13 cellular contexts compared by ENCODE assay signal in the genomic region with DNA sequence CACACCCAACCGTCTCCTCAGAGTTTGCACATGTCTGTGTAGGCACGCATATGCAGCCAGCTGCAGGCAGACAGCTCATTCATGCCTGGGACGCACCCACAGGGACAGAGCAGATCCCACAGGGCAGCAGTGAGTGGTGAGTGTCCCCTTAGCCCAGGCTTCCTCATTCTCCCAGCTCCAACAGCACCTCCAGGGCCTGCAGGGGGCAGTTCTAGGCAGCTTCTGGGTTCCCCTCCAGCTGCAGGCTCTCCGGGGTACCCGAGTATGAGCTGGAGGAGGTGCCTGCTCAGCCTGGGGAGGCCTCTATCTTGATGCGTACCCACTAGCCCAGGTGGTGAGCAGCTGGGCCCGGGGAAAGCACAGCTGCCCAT. TPM values are rescaled to one million over a fixed set of nuclear protein-coding genes. Genes with fewer than 3 reads are reported as not detected.
DNase-seq lines count a peak whose midpoint lies in the region; ATAC-seq and TF ChIP-seq lines count a peak whose summit lies in the region.
"Had no signal": no experiment of that assay in that cellular context is flagged by ENCODE, and none has a peak within 500 bp of the region (broad histone marks: within the 10 kb centered on the region; RNA-seq: fewer than 3 reads in every experiment).

No MANE protein-coding gene starts in this region.

- no peak for ATAC-seq in HG03135 (IDR thresholded peaks at IDR 0.05; ENCODE audit: unreplicated experiment)
- no peak for ATAC-seq in GM21367 (IDR thresholded peaks at IDR 0.05; ENCODE audit: unreplicated experiment)
- ATAC-seq: activated CD4-positive, CD25-positive, alpha-beta regulatory T cell treated with anti-CD3 and anti-CD28 coated beads, Interleukin-2, amount 50 U/mL, for 24 hours; activated naive CD4-positive, alpha-beta T cell treated with anti-CD3 and anti-CD28 coated beads, Interleukin-2, amount 50 U/mL, for 72 hours had no signal

- TF ChIP-seq CTCF in RWPE1 (conservative IDR thresholded peaks at IDR 0.05; ENCODE audit: low read depth) (no peak), fibroblast of the aortic adventitia (IDR thresholded peaks at IDR 0.05; ENCODE audit: insufficient read depth, low read length) (no peak)

- DNase-seq in AG08396 (ENCODE audit: low spot score) (peak; percentile 78), H4 (ENCODE audit: low spot score) (peak; percentile 42), RWPE1 (ENCODE audit: low spot score) (no peak), fibroblast of the aortic adventitia (ENCODE audit: low read depth) (peak; percentile 39), T-helper 1 cell (no peak), activated gamma-delta T cell treated with Interleukin-2 at 50 U/mL for 16 hours (no peak)
- DNase-seq: NCI-H774 had no signal

- CTCF ChIA-PET in RWPE1 (lab: Yijun Ruan, JAX) = interaction anchor here (0.8 kb wide), 1 partner anchor 63 kb away, joined by 5 read pairs; no protein-coding TSS in a partner anchor

- H3K4me3 ChIP-seq in fibroblast of the aortic adventitia (ENCODE audit: low read depth, low read length) = no peak overlapping the region
- H3K4me3 ChIP-seq: lung had no signal

- POLR2A ChIA-PET in RWPE1 (lab: Yijun Ruan, JAX; ENCODE audit: low non-redundant PET) = no interaction called here

- H3K27ac ChIP-seq in RWPE1 = peak overlapping the region; percentile 67

RNA-seq across cellular contexts. Expression of a gene that starts 1.3 kb away (rescaled TPM):
- 0.68 and 2.2 TPM in 2 replicates for total RNA-seq in H4 (2014; rRNA removed; shearing (Covaris generic))
- total RNA-seq in fibroblast of the aortic adventitia (ENCODE audit: low replicate concordance) = 2.6 and 4.2 TPM in 2 replicates

RNA-seq across cellular contexts. Expression of a gene that starts 2.3 kb away (rescaled TPM):
- total RNA-seq in H4 (2014; rRNA removed; shearing (Covaris generic)) = 0.45 and 4.6 TPM in 2 replicates
- 21.8 and 71.8 TPM in 2 replicates for total RNA-seq in fibroblast of the aortic adventitia (ENCODE audit: low replicate concordance)

RNA-seq across cellular contexts. Expression of a gene that starts 49.4 kb away (rescaled TPM):
- total RNA-seq in H4 (2014; rRNA removed; shearing (Covaris generic)) = not detected in 2 replicates
- total RNA-seq in fibroblast of the aortic adventitia (ENCODE audit: low replicate concordance) = not detected in 2 replicates
- total RNA-seq: activated naive CD4-positive, alpha-beta T cell treated with anti-CD3 and anti-CD28 coated beads, Interleukin-2, amount 50 U/mL, for 72 hours; lung; skeletal muscle tissue had no signal

Comparison
In these comparisons a context has a peak if more than half of its experiments do, and no peak if none do; other contexts are left out.
1. DNase-seq: peak in AG08396 (single experiment), H4 (single experiment) and fibroblast of the aortic adventitia (single experiment); none in RWPE1 (single experiment), T-helper 1 cell (0 of 5) and activated gamma-delta T cell treated with Interleukin-2 at 50 U/mL for 16 hours (single experiment).